Comparison of ENCODE assay signal across 11 cellular contexts in genomic region chr9:112179816-112180215, GRCh38. TPM values are rescaled to one million over a fixed set of nuclear protein-coding genes. Genes with fewer than 3 reads are reported as not detected.
DNase-seq lines count a peak whose midpoint lies in the region; ATAC-seq and TF ChIP-seq lines count a peak whose summit lies in the region.
"Had no signal": no experiment of that assay in that cellular context is flagged by ENCODE, and none has a peak within 500 bp of the region (broad histone marks: within the 10 kb centered on the region; RNA-seq: fewer than 3 reads in every experiment).

No MANE protein-coding gene starts in this region.

- H3K4ac ChIP-seq in IMR-90 (ENCODE audit: low read depth, low read length) = no peak overlapping the region

- no peak for TF ChIP-seq RAD21 in IMR-90 (IDR thresholded peaks at IDR 0.05; ENCODE audit: low read length)

- H3K4me3 ChIP-seq in IMR-90 (ENCODE audit: insufficient read depth, low read depth, low read length) = no peak overlapping the region
- H3K4me3 ChIP-seq in gastroesophageal sphincter = no peak overlapping the region
- H3K4me3 ChIP-seq: tibial nerve had no signal

- POLR2A ChIA-PET in IMR-90 (lab: Charles Lee; ENCODE audit: unreplicated experiment) = no interaction called here

- H3K4me1 Mint-ChIP-seq in activated CD8-positive, alpha-beta memory T cell treated with anti-CD3 and anti-CD28 coated beads, Interleukin-2, amount 10 ng/mL, durations not matched to agents 7 days and 5 days = peaks cover 55% of the 10 kb centered on the region

- H2BK5ac ChIP-seq in IMR-90 (ENCODE audit: low read depth, low read length, poor library complexity, severe bottlenecking) = no peak overlapping the region

- no peak overlapping the region for H2AFZ ChIP-seq in IMR-90 (replicated peaks; ENCODE audit: low read length, poor library complexity)

- H3K9me1 ChIP-seq in IMR-90 (ENCODE audit: insufficient read depth, low read length) = peaks cover 10% of the 10 kb centered on the region

- TF ChIP-seq CTCF in IMR-90 (conservative IDR thresholded peaks at IDR 0.05; ENCODE audit: low read depth, low read length) (no peak), gastroesophageal sphincter (IDR thresholded peaks at IDR 0.05) (no peak)

- TF ChIP-seq POLR2A in IMR-90 (IDR thresholded peaks at IDR 0.05; ENCODE audit: low read depth, low read length) = no peak
- no peak for TF ChIP-seq POLR2A in gastroesophageal sphincter (IDR thresholded peaks at IDR 0.05)

- peaks cover 4% of the 10 kb centered on the region for H3K4me1 ChIP-seq in IMR-90 (ENCODE audit: control insufficient read depth, insufficient read depth, low read length)
- peaks cover 0 to 6% (median 0%) of the 10 kb centered on the region in 3 donors for H3K4me1 ChIP-seq in gastroesophageal sphincter

- H3K4me3 Mint-ChIP-seq in activated CD8-positive, alpha-beta memory T cell treated with anti-CD3 and anti-CD28 coated beads, Interleukin-2, amount 10 ng/mL, durations not matched to agents 7 days and 5 days = no peak overlapping the region

- H2BK15ac ChIP-seq in IMR-90 (ENCODE audit: low read depth, low read length) = no peak overlapping the region

- H3K18ac ChIP-seq in IMR-90 (ENCODE audit: low read depth, low read length) = no peak overlapping the region

- H2AK5ac ChIP-seq in IMR-90 (ENCODE audit: low read depth, low read length) = no peak overlapping the region

- no peaks in the 10 kb centered on the region for H3K9me3 ChIP-seq in IMR-90 (ENCODE audit: control insufficient read depth, insufficient read depth, low read length)
- H3K9me3 ChIP-seq in gastroesophageal sphincter = no peaks in the 10 kb centered on the region
- H3K9me3 ChIP-seq: tibial nerve had no signal

- H3K27ac Mint-ChIP-seq in activated CD8-positive, alpha-beta memory T cell treated with anti-CD3 and anti-CD28 coated beads, Interleukin-2, amount 10 ng/mL, durations not matched to agents 7 days and 5 days = peak overlapping the region; percentile 44

- ATAC-seq in activated CD8-positive, alpha-beta memory T cell treated with anti-CD3 and anti-CD28 coated beads, Interleukin-2, amount 10 ng/mL, durations not matched to agents 7 days and 5 days = no peak
- ATAC-seq in IMR-90 (ENCODE audit: low read depth) = peak; percentile 27
- peak; percentile 79 for ATAC-seq in sciatic nerve
- no peak for ATAC-seq in gastroesophageal sphincter
- ATAC-seq in HG03565 (IDR thresholded peaks at IDR 0.05; ENCODE audit: unreplicated experiment) = no peak

- peaks cover 8% of the 10 kb centered on the region for H3K36me3 Mint-ChIP-seq in activated CD8-positive, alpha-beta memory T cell treated with anti-CD3 and anti-CD28 coated beads, Interleukin-2, amount 10 ng/mL, durations not matched to agents 7 days and 5 days

- in situ Hi-C loops in IMR-90 (cut with MboI; ENCODE audit: low sequenced_read_pairs) = no loop called here

- H3K79me1 ChIP-seq in IMR-90 (ENCODE audit: low read depth in 1 of 2, low read length in 2 of 2) = no peaks in the 10 kb centered on the region

- H3K27me3 ChIP-seq in IMR-90 (ENCODE audit: control insufficient read depth, insufficient read depth, low read length) (peaks cover 4% of the 10 kb centered on the region; the same call in 1 of the 2 replicates), gastroesophageal sphincter (peaks cover 7% of the 10 kb centered on the region)

- H2BK20ac ChIP-seq in IMR-90 (ENCODE audit: low read depth, low read length) = peak overlapping the region; percentile 45; the same call in 1 of the 2 replicates

- no peak overlapping the region for H2AK9ac ChIP-seq in IMR-90 (replicated peaks; ENCODE audit: low read depth, low read length, poor library complexity)

- H3K9me3 Mint-ChIP-seq in activated CD8-positive, alpha-beta memory T cell treated with anti-CD3 and anti-CD28 coated beads, Interleukin-2, amount 10 ng/mL, durations not matched to agents 7 days and 5 days (ENCODE audit: low read depth) = peaks cover 8% of the 10 kb centered on the region

- H4K8ac ChIP-seq in IMR-90 (ENCODE audit: low read depth in 2 of 2, low read length in 2 of 2) = no peak overlapping the region

- intact Hi-C loops in IMR-90 (cut with micrococcal nuclease) = loop anchor here (10.0 kb wide), 1 partner anchor 75 kb away; no protein-coding TSS in a partner anchor
- intact Hi-C loops in sciatic nerve (cut with DNase I) = no loop called here

- 0 out of 2 replicates have a peak overlapping the region, but pooled peaks have one; percentile 12 for H2BK120ac ChIP-seq in IMR-90 (ENCODE audit: low read depth, low read length)

- H4K91ac ChIP-seq in IMR-90 (ENCODE audit: insufficient read depth, low read depth, low read length) = no peak overlapping the region

- no peak overlapping the region for H3K4me2 ChIP-seq in IMR-90 (ENCODE audit: low read depth, low read length)

- H3K27me3 Mint-ChIP-seq in activated CD8-positive, alpha-beta memory T cell treated with anti-CD3 and anti-CD28 coated beads, Interleukin-2, amount 10 ng/mL, durations not matched to agents 7 days and 5 days = no peaks in the 10 kb centered on the region

- dilution Hi-C loops in IMR-90 (cut with HindIII; ENCODE audit: low sequenced_read_pairs, unreplicated experiment) = no loop called here

- no peaks in the 10 kb centered on the region for H3K36me3 ChIP-seq in IMR-90 (ENCODE audit: control insufficient read depth, insufficient read depth, low read length)
- H3K36me3 ChIP-seq in gastroesophageal sphincter = no peaks in the 10 kb centered on the region
- H3K36me3 ChIP-seq: tibial nerve had no signal

- H4K5ac ChIP-seq in IMR-90 (ENCODE audit: low read depth, low read length) = no peak overlapping the region

- no peak overlapping the region for H3K23ac ChIP-seq in IMR-90 (ENCODE audit: low read depth, low read length)

- TF ChIP-seq EP300 in gastroesophageal sphincter (IDR thresholded peaks at IDR 0.05) = no peak

- H3K27ac ChIP-seq in IMR-90 (ENCODE audit: insufficient read depth, low read length) = no peak overlapping the region
- H3K27ac ChIP-seq in gastroesophageal sphincter = no peak overlapping the region

- DNase-seq in activated CD8-positive, alpha-beta memory T cell treated with anti-CD3 and anti-CD28 coated beads, Interleukin-2, amount 10 ng/mL, durations not matched to agents 7 days and 5 days = no peak
- no peak for DNase-seq in activated CD8-positive, alpha-beta memory T cell treated with anti-CD3 and anti-CD28 coated beads for 24 hours
- no peak for DNase-seq in IMR-90
- DNase-seq in astrocyte of the hippocampus (ENCODE audit: low read depth, low spot score) = peak; percentile 45
- DNase-seq in sciatic nerve (ENCODE audit: low spot score) = no peak
- DNase-seq in activated T-cell treated with anti-CD3 and anti-CD28 coated beads, Interleukin-2, amount 50 U/mL, for 48 hours = no peak
- DNase-seq: NCI-H1048, SIG-M5 had no signal

- H4K20me1 ChIP-seq in IMR-90 (ENCODE audit: insufficient read depth, low read length) = no peaks in the 10 kb centered on the region

- H3K14ac ChIP-seq in IMR-90 (replicated peaks; ENCODE audit: low read depth, low read length) = no peak overlapping the region

- H3K56ac ChIP-seq in IMR-90 (ENCODE audit: extremely low read depth, insufficient read depth, low read length) = no peak overlapping the region; the same call in 1 of the 2 replicates

- no TSS peak for BruUV-seq in IMR-90 (replicated peaks; lab: Mats Ljungman, UMichigan)

- H3K9ac ChIP-seq in IMR-90 (ENCODE audit: low read depth, low read length) = no peak overlapping the region

- CTCF ChIA-PET in activated CD8-positive, alpha-beta memory T cell treated with anti-CD3 and anti-CD28 coated beads, Interleukin-2, amount 10 ng/mL, durations not matched to agents 7 days and 5 days (lab: Charles Lee) = interaction anchor here (0.6 to 1.9 kb wide), 3 partner anchors 36 to 637 kb away, joined by 3 to 7 read pairs (median 7); partner anchors contain the start of gene PTBP3
- CTCF ChIA-PET in IMR-90 (lab: Yijun Ruan, JAX) = interaction anchor here (0.6 kb wide), 1 partner anchor 59 kb away, joined by 4 read pairs; no protein-coding TSS in a partner anchor

- no CpG with 5 or more reads among the region's 4 CpGs for WGBS in IMR-90 (ENCODE audit: extremely low coverage in 2 of 2, insufficient read length in 1 of 2), 2 experiments
- 60 to 86% methylated on average over 2 to 4 of the region's 4 CpGs for WGBS in gastroesophageal sphincter (ENCODE audit: low coverage in 1 of 2), 2 donors

TF ChIP-seq in IMR-90, 13 proteins besides CTCF, POLR2A, EP300 and RAD21:
- TF ChIP-seq, protein P1, sequence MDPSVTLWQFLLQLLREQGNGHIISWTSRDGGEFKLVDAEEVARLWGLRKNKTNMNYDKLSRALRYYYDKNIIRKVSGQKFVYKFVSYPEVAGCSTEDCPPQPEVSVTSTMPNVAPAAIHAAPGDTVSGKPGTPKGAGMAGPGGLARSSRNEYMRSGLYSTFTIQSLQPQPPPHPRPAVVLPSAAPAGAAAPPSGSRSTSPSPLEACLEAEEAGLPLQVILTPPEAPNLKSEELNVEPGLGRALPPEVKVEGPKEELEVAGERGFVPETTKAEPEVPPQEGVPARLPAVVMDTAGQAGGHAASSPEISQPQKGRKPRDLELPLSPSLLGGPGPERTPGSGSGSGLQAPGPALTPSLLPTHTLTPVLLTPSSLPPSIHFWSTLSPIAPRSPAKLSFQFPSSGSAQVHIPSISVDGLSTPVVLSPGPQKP (IDR thresholded peaks at IDR 0.05; ENCODE audit: borderline replicate concordance, low read depth, low read length) = no peak
- TF ChIP-seq SMC3 (IDR thresholded peaks at IDR 0.05; ENCODE audit: low read depth, low read length) = no peak
- no peak for TF ChIP-seq NFE2L2 (IDR thresholded peaks at IDR 0.05; ENCODE audit: low read depth, low read length)
- TF ChIP-seq MXI1 (IDR thresholded peaks at IDR 0.05; ENCODE audit: borderline replicate concordance, low read depth, low read length) = no peak

RNA-seq across cellular contexts. Expression of gene SUSD1, which starts 4.7 kb away (rescaled TPM):
- 10 to 100 TPM; 18.5 to 21.2 TPM for total RNA-seq in activated CD8-positive, alpha-beta memory T cell treated with anti-CD3 and anti-CD28 coated beads, Interleukin-2, amount 10 ng/mL, durations not matched to agents 7 days and 5 days
- 4.2 and 4.7 TPM in 2 replicates for total RNA-seq in IMR-90 (2012; rRNA removed)
- polyA plus RNA-seq in IMR-90 (2012; rRNA removed) = 4.0 and 4.2 TPM in 2 replicates
- polyA plus RNA-seq in IMR-90 (2012; cell fraction: cytosol; rRNA removed) = 3.4 and 3.8 TPM in 2 replicates
- 2.1 and 3.4 TPM in 2 replicates for polyA plus RNA-seq in IMR-90 (2012; cell fraction: nucleus; rRNA removed; ENCODE audit: low replicate concordance)
- total RNA-seq in sciatic nerve = 12.8 TPM
- total RNA-seq in gastroesophageal sphincter = 10 to 100 TPM in 1 of 4 donors, 1 to 10 TPM in 3; 5.9 to 10.0 (median 7.4) TPM

Comparison
In these comparisons a context has a peak if more than half of its experiments do, and no peak if none do; other contexts are left out.
1. ATAC-seq: peak in IMR-90 (single experiment) and sciatic nerve (single experiment); none in activated CD8-positive, alpha-beta memory T cell treated with anti-CD3 and anti-CD28 coated beads, Interleukin-2, amount 10 ng/mL, durations not matched to agents 7 days and 5 days (single experiment), gastroesophageal sphincter (single experiment) and HG03565 (single experiment).